23 cellular contexts compared by ENCODE assay signal in genomic region chr22:49549256-49549655, GRCh38.
DNase-seq lines count a peak whose midpoint lies in the region; ATAC-seq and TF ChIP-seq lines count a peak whose summit lies in the region.
"Had no signal": no experiment of that assay in that cellular context is flagged by ENCODE, and none has a peak within 500 bp of the region (broad histone marks: within the 10 kb centered on the region; RNA-seq: fewer than 3 reads in every experiment).

No MANE protein-coding gene starts in this region.

- intact Hi-C loops in tibial artery (cut with DNase I; ENCODE audit: low total_unique reads), result no loop called here

- TF ChIP-seq CTCF in GM23338 (conservative IDR thresholded peaks at IDR 0.05; ENCODE audit: low read depth in 2 of 2) (no peak), tibial artery (IDR thresholded peaks at IDR 0.05) (no peak)

- peaks cover 0 to 24% (median 17%) of the 10 kb centered on the region in 3 donors for H3K9me3 ChIP-seq in tibial artery

- H3K9me3 Mint-ChIP-seq in activated naive CD4-positive, alpha-beta T cell treated with anti-CD3 and anti-CD28 coated beads, Interleukin-2, amount 10 ng/mL, durations not matched to agents 7 days and 5 days, result peaks cover 17% of the 10 kb centered on the region
- H3K9me3 Mint-ChIP-seq in GM23338, result peaks cover 20% of the 10 kb centered on the region

- H3K4me3 ChIP-seq in GM23338 (no peak overlapping the region), tibial artery (no peak overlapping the region)
- H3K4me3 ChIP-seq: GM23248 had no signal

- peak; percentile 15 for DNase-seq in activated naive CD4-positive, alpha-beta T cell treated with anti-CD3 and anti-CD28 coated beads, Interleukin-2, amount 10 ng/mL, durations not matched to agents 7 days and 5 days
- no peak for DNase-seq in activated naive CD4-positive, alpha-beta T cell treated with anti-CD3 and anti-CD28 coated beads, Interleukin-2, amount 50 U/mL, for 16 hours
- DNase-seq in GM23338 (ENCODE audit: low spot score) (no peak), mesenteric fat pad (ENCODE audit: low spot score) (peak; percentile 72), tibial artery (peak; percentile 7 to 60), NCI-H510A treated with DMSO at 0.1 percent for 48 hours (lab: John Stamatoyannopoulos, UW) (no peak), DMS53 (lab: John Stamatoyannopoulos, UW) (no peak)
- DNase-seq: AML-193; C1 segment of cervical spinal cord; CD8-positive, alpha-beta T cell; EL; GF-D8; GM23248; HCEC 1CT; KG1; NCI-H1092 treated with DMSO at 0.1 percent for 48 hours; NCI-H146; NCI-H2029; NCI-H2227 treated with DMSO at 0.1 percent for 48 hours; NCI-H510A had no signal

- H3K27me3 ChIP-seq in GM23338 (ENCODE audit: insufficient read depth) (no peaks in the 10 kb centered on the region), tibial artery (peaks cover 0 to 5% of the 10 kb centered on the region in 2 donors)

- no peaks in the 10 kb centered on the region for H3K79me2 ChIP-seq in GM23338 (replicated peaks; ENCODE audit: insufficient read depth)

- no peaks in the 10 kb centered on the region for H3F3A ChIP-seq in GM23338 (replicated peaks; ENCODE audit: low read depth)

- H4K20me1 ChIP-seq in GM23338 (replicated peaks; ENCODE audit: insufficient read depth), result no peaks in the 10 kb centered on the region

- H3K4me3 Mint-ChIP-seq in activated naive CD4-positive, alpha-beta T cell treated with anti-CD3 and anti-CD28 coated beads, Interleukin-2, amount 10 ng/mL, durations not matched to agents 7 days and 5 days, result no peak overlapping the region
- no peak overlapping the region for H3K4me3 Mint-ChIP-seq in GM23338
- H3K4me3 Mint-ChIP-seq: CD8-positive, alpha-beta T cell had no signal

- H3K36me3 Mint-ChIP-seq in activated naive CD4-positive, alpha-beta T cell treated with anti-CD3 and anti-CD28 coated beads, Interleukin-2, amount 10 ng/mL, durations not matched to agents 7 days and 5 days, result no peaks in the 10 kb centered on the region
- peaks cover 13% of the 10 kb centered on the region for H3K36me3 Mint-ChIP-seq in GM23338 (ENCODE audit: low read depth)
- H3K36me3 Mint-ChIP-seq: CD8-positive, alpha-beta T cell had no signal

- no peak overlapping the region for H2AFZ ChIP-seq in GM23338
- H2AFZ ChIP-seq: GM23248 had no signal

- H3K27ac ChIP-seq in GM23338 (ENCODE audit: low read depth) (no peak overlapping the region), tibial artery (no peak overlapping the region)
- H3K27ac ChIP-seq: GM23248 had no signal

- H3K27ac Mint-ChIP-seq in activated naive CD4-positive, alpha-beta T cell treated with anti-CD3 and anti-CD28 coated beads, Interleukin-2, amount 10 ng/mL, durations not matched to agents 7 days and 5 days, result no peak overlapping the region
- no peak overlapping the region for H3K27ac Mint-ChIP-seq in GM23338
- H3K27ac Mint-ChIP-seq: CD8-positive, alpha-beta T cell had no signal

- H3K4me1 ChIP-seq in GM23338 (ENCODE audit: insufficient read depth) (no peaks in the 10 kb centered on the region), tibial artery (no peaks in the 10 kb centered on the region)

- H3K27me3 Mint-ChIP-seq in activated naive CD4-positive, alpha-beta T cell treated with anti-CD3 and anti-CD28 coated beads, Interleukin-2, amount 10 ng/mL, durations not matched to agents 7 days and 5 days, result no peaks in the 10 kb centered on the region
- H3K27me3 Mint-ChIP-seq in GM23338 (ENCODE audit: insufficient read depth, low read depth, poor library complexity), result peaks cover 12% of the 10 kb centered on the region

- H3K4me1 Mint-ChIP-seq in activated naive CD4-positive, alpha-beta T cell treated with anti-CD3 and anti-CD28 coated beads, Interleukin-2, amount 10 ng/mL, durations not matched to agents 7 days and 5 days, result no peaks in the 10 kb centered on the region
- peaks cover 12% of the 10 kb centered on the region for H3K4me1 Mint-ChIP-seq in GM23338

- no peaks in the 10 kb centered on the region; the same call in 1 of the 2 replicates for H3K36me3 ChIP-seq in GM23338 (ENCODE audit: insufficient read depth)
- no peaks in the 10 kb centered on the region for H3K36me3 ChIP-seq in tibial artery

- CTCF ChIA-PET in activated naive CD4-positive, alpha-beta T cell treated with anti-CD3 and anti-CD28 coated beads, Interleukin-2, amount 10 ng/mL, durations not matched to agents 7 days and 5 days (lab: Charles Lee), result no interaction called here

- H3K4me2 ChIP-seq in GM23338, result no peak overlapping the region

- ATAC-seq in GM23338, result peak; percentile 10; the same call in 2 of the 3 replicates
- no peak for ATAC-seq in GM21381 (IDR thresholded peaks at IDR 0.05; ENCODE audit: unreplicated experiment)
- ATAC-seq: CD8-positive, alpha-beta T cell; Panc1; SK-N-SH treated with all-trans-retinoic acid at 6 μM for 48 hours had no signal

- H3K9me2 ChIP-seq in GM23338 (ENCODE audit: insufficient read depth), result no peaks in the 10 kb centered on the region

TF ChIP-seq in GM23338, 12 proteins besides CTCF, POLR2A, EP300 and RAD21 (continues in another document):
- TF ChIP-seq JUNB (IDR thresholded peaks at IDR 0.05; ENCODE audit: unreplicated experiment) (no peak), ZNF331 (CRISPR knock-in tag; IDR thresholded peaks at IDR 0.05; ENCODE audit: low read depth) (no peak), NANOG (IDR thresholded peaks at IDR 0.05; ENCODE audit: borderline replicate concordance) (no peak), EZH2phosphoT487 (IDR thresholded peaks at IDR 0.05; ENCODE audit: unreplicated experiment) (no peak), STAT1 (IDR thresholded peaks at IDR 0.05; ENCODE audit: unreplicated experiment) (no peak), ETS1 (IDR thresholded peaks at IDR 0.05) (no peak), ZNF462 (CRISPR knock-in tag; IDR thresholded peaks at IDR 0.05) (no peak), CREB1 (CRISPR knock-in tag; IDR thresholded peaks at IDR 0.05; ENCODE audit: low read depth) (no peak), POLR2AphosphoS5 (IDR thresholded peaks at IDR 0.05; ENCODE audit: low read depth) (no peak)

Comparison
In these comparisons a context has a peak if more than half of its experiments do, and no peak if none do; other contexts are left out.
1. DNase-seq: peak in activated naive CD4-positive, alpha-beta T cell treated with anti-CD3 and anti-CD28 coated beads, Interleukin-2, amount 10 ng/mL, durations not matched to agents 7 days and 5 days (single experiment), mesenteric fat pad (single experiment) and tibial artery (2 of 2); none in activated naive CD4-positive, alpha-beta T cell treated with anti-CD3 and anti-CD28 coated beads, Interleukin-2, amount 50 U/mL, for 16 hours (single experiment), GM23338 (single experiment), NCI-H510A treated with DMSO at 0.1 percent for 48 hours (single experiment) and DMS53 (single experiment).